ENCODE assay signal across 1 cellular context in the genomic region with DNA sequence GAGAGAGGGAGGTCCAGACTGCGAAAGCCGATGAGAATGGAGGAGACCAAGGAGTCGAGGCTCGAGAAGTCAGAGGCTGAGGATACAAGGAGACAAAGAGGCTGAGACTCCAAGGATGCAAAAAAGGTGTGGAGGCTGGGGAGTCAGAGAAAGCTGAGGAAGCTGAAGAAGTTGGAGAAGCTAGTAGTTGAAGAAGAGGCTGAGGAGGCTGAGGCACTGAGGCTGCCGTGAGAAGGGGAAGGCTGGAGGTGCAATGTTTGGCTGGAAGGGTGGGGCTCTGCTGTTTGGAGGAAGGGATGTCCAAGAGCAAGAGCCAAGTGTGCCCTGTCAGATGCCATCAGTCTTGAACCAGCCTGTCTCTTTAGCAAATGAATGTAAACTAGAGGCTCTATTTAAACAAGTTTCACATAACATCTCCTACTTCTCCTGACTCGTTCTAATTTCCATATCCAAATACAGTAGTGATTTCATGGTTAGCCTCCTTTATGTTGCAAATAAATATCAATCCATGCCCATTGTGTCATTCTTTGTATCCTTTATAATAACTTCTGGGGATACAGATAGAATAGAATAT.
TF ChIP-seq lines count a peak whose summit lies in the region.

No MANE protein-coding gene starts in this region.

TF ChIP-seq in HepG2, 621 proteins besides CTCF, POLR2A, EP300 and RAD21:
- TF ChIP-seq, protein P1, sequence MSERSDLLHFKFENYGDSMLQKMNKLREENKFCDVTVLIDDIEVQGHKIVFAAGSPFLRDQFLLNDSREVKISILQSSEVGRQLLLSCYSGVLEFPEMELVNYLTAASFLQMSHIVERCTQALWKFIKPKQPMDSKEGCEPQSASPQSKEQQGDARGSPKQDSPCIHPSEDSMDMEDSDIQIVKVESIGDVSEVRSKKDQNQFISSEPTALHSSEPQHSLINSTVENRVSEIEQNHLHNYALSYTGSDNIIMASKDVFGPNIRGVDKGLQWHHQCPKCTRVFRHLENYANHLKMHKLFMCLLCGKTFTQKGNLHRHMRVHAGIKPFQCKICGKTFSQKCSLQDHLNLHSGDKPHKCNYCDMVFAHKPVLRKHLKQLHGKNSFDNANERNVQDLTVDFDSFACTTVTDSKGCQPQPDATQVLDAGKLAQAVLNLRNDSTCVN (CRISPR knock-in tag; IDR thresholded peaks at IDR 0.05; ENCODE audit: borderline replicate concordance), result no peak
- TF ChIP-seq ZNF496 (CRISPR knock-in tag; IDR thresholded peaks at IDR 0.05; ENCODE audit: insufficient replicate concordance) (no peak), ISX (CRISPR knock-in tag; conservative IDR thresholded peaks at IDR 0.05) (no peak), FOSL2 (CRISPR knock-in tag; IDR thresholded peaks at IDR 0.05) (no peak)
- TF ChIP-seq, protein P2, sequence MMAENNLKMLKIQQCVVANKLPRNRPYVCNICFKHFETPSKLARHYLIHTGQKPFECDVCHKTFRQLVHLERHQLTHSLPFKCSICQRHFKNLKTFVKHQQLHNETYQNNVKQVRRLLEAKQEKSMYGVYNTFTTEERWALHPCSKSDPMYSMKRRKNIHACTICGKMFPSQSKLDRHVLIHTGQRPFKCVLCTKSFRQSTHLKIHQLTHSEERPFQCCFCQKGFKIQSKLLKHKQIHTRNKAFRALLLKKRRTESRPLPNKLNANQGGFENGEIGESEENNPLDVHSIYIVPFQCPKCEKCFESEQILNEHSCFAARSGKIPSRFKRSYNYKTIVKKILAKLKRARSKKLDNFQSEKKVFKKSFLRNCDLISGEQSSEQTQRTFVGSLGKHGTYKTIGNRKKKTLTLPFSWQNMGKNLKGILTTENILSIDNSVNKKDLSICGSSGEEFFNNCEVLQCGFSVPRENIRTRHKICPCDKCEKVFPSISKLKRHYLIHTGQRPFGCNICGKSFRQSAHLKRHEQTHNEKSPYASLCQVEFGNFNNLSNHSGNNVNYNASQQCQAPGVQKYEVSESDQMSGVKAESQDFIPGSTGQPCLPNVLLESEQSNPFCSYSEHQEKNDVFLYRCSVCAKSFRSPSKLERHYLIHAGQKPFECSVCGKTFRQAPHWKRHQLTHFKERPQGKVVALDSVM (CRISPR knock-in tag; IDR thresholded peaks at IDR 0.05), result peak; percentile 54; the same call in 1 of the 2 replicates
